ENCODE assay signal across 10 cellular contexts in the genomic region with DNA sequence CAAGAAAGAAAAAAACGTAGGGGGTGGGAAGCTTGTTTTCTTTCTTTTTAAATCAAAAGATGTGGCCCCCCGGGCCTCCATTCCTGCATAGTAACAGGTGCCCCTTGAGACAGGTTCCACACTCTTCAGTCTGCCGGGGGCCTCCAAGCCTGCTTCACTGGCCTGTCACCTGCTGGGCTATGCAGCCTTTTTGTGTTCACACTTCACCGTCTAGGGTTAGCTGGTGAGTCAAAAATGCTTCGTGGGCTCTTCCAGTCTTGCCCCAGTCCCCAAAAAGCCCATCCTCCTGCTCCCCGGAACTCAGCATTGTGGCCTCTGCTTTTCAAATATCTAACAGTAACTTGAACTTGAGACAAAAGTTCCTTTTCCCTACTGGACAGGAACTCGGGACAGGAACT.
DNase-seq lines count a peak whose midpoint lies in the region; ATAC-seq and TF ChIP-seq lines count a peak whose summit lies in the region.
"Had no signal": no experiment of that assay in that cellular context is flagged by ENCODE, and none has a peak within 500 bp of the region (broad histone marks: within the 10 kb centered on the region; RNA-seq: fewer than 3 reads in every experiment).

No MANE protein-coding gene starts in this region.

- no peaks in the 10 kb centered on the region for H3K27me3 Mint-ChIP-seq in activated CD8-positive, alpha-beta T cell treated with anti-CD3 and anti-CD28 coated beads for 36 hours

- no peak for TF ChIP-seq POLR2A in esophagus muscularis mucosa (IDR thresholded peaks at IDR 0.05; ENCODE audit: low read depth)

- H3K4me1 ChIP-seq in DOHH2 (ENCODE audit: control insufficient read depth, low read length) (peaks cover 54% of the 10 kb centered on the region), esophagus muscularis mucosa (peaks cover 45 to 48% (median 46%) of the 10 kb centered on the region in 4 donors)
- H3K4me1 ChIP-seq: HAP-1 had no signal

- POLR2A ChIA-PET in activated CD8-positive, alpha-beta T cell treated with anti-CD3 and anti-CD28 coated beads for 36 hours (lab: Charles Lee) = interaction anchor here (0.6 to 3.1 kb wide), 5 partner anchors 10 to 151 kb away, joined by 3 to 19 read pairs (median 3); a partner anchor contains a TSS

- H3K27me3 ChIP-seq in DOHH2 (ENCODE audit: control insufficient read depth, low read length) (no peaks in the 10 kb centered on the region), esophagus muscularis mucosa (no peaks in the 10 kb centered on the region)

- H3K27ac ChIP-seq in DOHH2 (ENCODE audit: low read depth, low read length) (peak overlapping the region; percentile 97), esophagus muscularis mucosa (replicated peaks in 1 of 4) (peak overlapping the region; percentile 79 to 85 (median 80))

- H3F3A ChIP-seq in DOHH2 (ENCODE audit: control insufficient read depth, insufficient read depth) = peaks cover 25% of the 10 kb centered on the region

- H3K9me3 Mint-ChIP-seq in activated CD8-positive, alpha-beta T cell treated with anti-CD3 and anti-CD28 coated beads for 36 hours = no peaks in the 10 kb centered on the region

- CTCF ChIA-PET in activated CD8-positive, alpha-beta T cell treated with anti-CD3 and anti-CD28 coated beads for 36 hours (lab: Charles Lee) = interaction anchor here (0.6 to 4.3 kb wide), 8 partner anchors 10 to 210 kb away, joined by 3 to 63 read pairs (median 4); a partner anchor contains a TSS

- H3K4me3 ChIP-seq in DOHH2 (ENCODE audit: low read length) = peak overlapping the region; percentile 68
- H3K4me3 ChIP-seq in esophagus muscularis mucosa = no peak overlapping the region
- H3K4me3 ChIP-seq: HAP-1 had no signal

- H3K36me3 Mint-ChIP-seq in activated CD8-positive, alpha-beta T cell treated with anti-CD3 and anti-CD28 coated beads for 36 hours (ENCODE audit: low read depth) = peaks cover 76% of the 10 kb centered on the region

- peak; percentile 44 for DNase-seq in activated CD8-positive, alpha-beta T cell treated with anti-CD3 and anti-CD28 coated beads for 36 hours
- DNase-seq in esophagus muscularis mucosa (ENCODE audit: extremely low spot score) = no peak
- DNase-seq in sciatic nerve (ENCODE audit: low spot score) = peak; percentile 62
- DNase-seq in NCI-H1092 (lab: John Stamatoyannopoulos, UW) = no peak
- no peak for DNase-seq in NCI-H345 (lab: John Stamatoyannopoulos, UW)
- no peak for DNase-seq in SW480 (ENCODE audit: low spot score)
- DNase-seq: activated CD4-positive, CD25-positive, alpha-beta regulatory T cell had no signal

- TF ChIP-seq EP300 in esophagus muscularis mucosa (IDR thresholded peaks at IDR 0.05) = no peak

- peak; percentile 19 for ATAC-seq in activated CD8-positive, alpha-beta T cell treated with anti-CD3 and anti-CD28 coated beads for 36 hours
- ATAC-seq in sciatic nerve (peak; percentile 0), HG02571 (IDR thresholded peaks at IDR 0.05; ENCODE audit: unreplicated experiment) (no peak)

- no peaks in the 10 kb centered on the region for H3K9me2 ChIP-seq in DOHH2 (replicated peaks; ENCODE audit: control insufficient read depth, low read length)

- peak overlapping the region; percentile 97 for H3K27ac Mint-ChIP-seq in activated CD8-positive, alpha-beta T cell treated with anti-CD3 and anti-CD28 coated beads for 36 hours

- H3K4me3 Mint-ChIP-seq in activated CD8-positive, alpha-beta T cell treated with anti-CD3 and anti-CD28 coated beads for 36 hours = peak overlapping the region; percentile 39

- peaks cover 89% of the 10 kb centered on the region for H3K4me1 Mint-ChIP-seq in activated CD8-positive, alpha-beta T cell treated with anti-CD3 and anti-CD28 coated beads for 36 hours (ENCODE audit: low read depth)

- peaks cover 9% of the 10 kb centered on the region for H3K79me2 ChIP-seq in DOHH2 (ENCODE audit: control insufficient read depth, low read length)

- intact Hi-C loops in activated CD8-positive, alpha-beta T cell treated with anti-CD3 and anti-CD28 coated beads for 36 hours (cut with micrococcal nuclease) = loop anchor here (2.0 to 5.0 kb wide), 3 partner anchors 40 to 210 kb away; no protein-coding TSS in a partner anchor
- intact Hi-C loops in esophagus muscularis mucosa (cut with DNase I) (loop anchor here (2.0 kb wide), 1 partner anchor 151 kb away; no protein-coding TSS in a partner anchor), sciatic nerve (cut with DNase I) (no loop called here)

- H3K9me3 ChIP-seq in DOHH2 (ENCODE audit: control insufficient read depth, insufficient read depth, low read length) (no peaks in the 10 kb centered on the region), esophagus muscularis mucosa (no peaks in the 10 kb centered on the region)
- H3K9me3 ChIP-seq: HAP-1 had no signal

- peaks cover 94% of the 10 kb centered on the region for H3K36me3 ChIP-seq in DOHH2 (ENCODE audit: control insufficient read depth, low read length)
- H3K36me3 ChIP-seq in esophagus muscularis mucosa = peaks cover 30 to 71% (median 50%) of the 10 kb centered on the region in 4 donors

- H4K20me1 ChIP-seq in DOHH2 (ENCODE audit: control insufficient read depth, insufficient read depth, low read depth, low read length) = no peaks in the 10 kb centered on the region

- TF ChIP-seq CTCF in DOHH2 (IDR thresholded peaks at IDR 0.05; ENCODE audit: low read depth, low read length, poor library complexity, severe bottlenecking) (no peak), esophagus muscularis mucosa (IDR thresholded peaks at IDR 0.05) (no peak)
- TF ChIP-seq CTCF in activated CD8-positive, alpha-beta T cell treated with anti-CD3 and anti-CD28 coated beads for 36 hours (IDR thresholded peaks at IDR 0.05) = no peak

- peak overlapping the region; percentile 85 for H3K4me2 ChIP-seq in DOHH2 (ENCODE audit: low read length)

- WGBS in esophagus muscularis mucosa = 49% methylated on average over 7 of the region's 7 CpGs

Comparison
In these comparisons a context has a peak if more than half of its experiments do, and no peak if none do; other contexts are left out.
1. DNase-seq: peak in activated CD8-positive, alpha-beta T cell treated with anti-CD3 and anti-CD28 coated beads for 36 hours (single experiment) and sciatic nerve (single experiment); none in esophagus muscularis mucosa (single experiment), NCI-H1092 (single experiment), NCI-H345 (single experiment) and SW480 (single experiment).